Comparison of ENCODE assay signal across 8 cellular contexts in the genomic region with DNA sequence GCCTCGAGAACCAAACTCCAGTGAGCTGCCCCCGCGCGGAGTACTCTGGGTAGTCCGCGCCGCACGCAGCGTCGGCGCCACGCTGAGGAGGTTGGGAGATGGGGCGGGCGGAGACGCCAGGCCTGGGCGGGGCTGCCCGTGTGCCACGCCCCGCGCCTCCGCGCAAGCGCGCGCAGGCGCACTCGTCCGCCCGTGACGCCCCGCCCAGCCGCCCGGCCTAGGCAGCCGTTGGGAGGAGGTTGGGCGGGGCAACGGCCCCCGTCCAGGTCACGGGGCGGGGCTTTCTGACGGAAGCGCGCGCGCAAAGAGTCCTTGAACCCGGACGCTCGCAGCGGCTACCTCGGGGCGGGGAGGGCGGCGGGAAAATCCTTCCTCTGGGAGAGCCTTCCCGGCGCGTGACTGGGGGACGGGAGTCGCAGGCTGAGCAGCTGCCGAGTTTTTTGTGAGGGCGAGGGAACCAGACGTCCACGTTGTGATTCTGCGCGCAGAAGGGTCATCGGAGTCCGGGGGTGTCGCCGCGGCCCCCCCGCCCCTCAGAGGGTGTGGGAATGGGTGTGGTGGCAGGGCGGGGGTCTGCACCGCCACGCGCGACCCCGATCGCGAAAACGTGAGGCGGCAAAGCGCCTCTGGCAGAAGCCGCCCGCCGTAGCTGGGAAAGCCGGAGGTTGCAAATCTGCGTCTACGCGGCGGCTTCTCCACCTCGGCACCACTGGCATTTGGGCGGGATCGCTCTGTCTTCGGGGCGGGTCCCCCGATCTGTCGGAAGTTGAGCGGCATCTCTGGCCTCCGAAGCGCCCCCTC. TPM values are rescaled to one million over a fixed set of nuclear protein-coding genes. Genes with fewer than 3 reads are reported as not detected.
DNase-seq lines count a peak whose midpoint lies in the region; ATAC-seq and TF ChIP-seq lines count a peak whose summit lies in the region.

A gene with protein sequence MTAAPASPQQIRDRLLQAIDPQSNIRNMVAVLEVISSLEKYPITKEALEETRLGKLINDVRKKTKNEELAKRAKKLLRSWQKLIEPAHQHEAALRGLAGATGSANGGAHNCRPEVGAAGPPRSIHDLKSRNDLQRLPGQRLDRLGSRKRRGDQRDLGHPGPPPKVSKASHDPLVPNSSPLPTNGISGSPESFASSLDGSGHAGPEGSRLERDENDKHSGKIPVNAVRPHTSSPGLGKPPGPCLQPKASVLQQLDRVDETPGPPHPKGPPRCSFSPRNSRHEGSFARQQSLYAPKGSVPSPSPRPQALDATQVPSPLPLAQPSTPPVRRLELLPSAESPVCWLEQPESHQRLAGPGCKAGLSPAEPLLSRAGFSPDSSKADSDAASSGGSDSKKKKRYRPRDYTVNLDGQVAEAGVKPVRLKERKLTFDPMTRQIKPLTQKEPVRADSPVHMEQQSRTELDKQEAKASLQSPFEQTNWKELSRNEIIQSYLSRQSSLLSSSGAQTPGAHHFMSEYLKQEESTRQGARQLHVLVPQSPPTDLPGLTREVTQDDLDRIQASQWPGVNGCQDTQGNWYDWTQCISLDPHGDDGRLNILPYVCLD (minus strand): TSS at position 22 of the 801 bp plus-strand sequence. CDS start 261 bp downstream, outside the sequence.

- H3K9me3 ChIP-seq in T-helper 17 cell (ENCODE audit: control insufficient read depth, low read length, poor library complexity, severe bottlenecking) (no peaks in the 10 kb centered on the region), right atrium auricular region (no peaks in the 10 kb centered on the region), uterus (no peaks in the 10 kb centered on the region)

- peaks cover 4% of the 10 kb centered on the region for H3K36me3 Mint-ChIP-seq in T-helper 17 cell (ENCODE audit: low read depth)

- DNase-seq in NCI-H1694 (lab: John Stamatoyannopoulos, UW), result peak; percentile 80
- DNase-seq in T-helper 17 cell, result peak; percentile 93 to 96 (median 94)
- peak; percentile 95 for DNase-seq in right atrium auricular region (ENCODE audit: low spot score)
- peak; percentile 62 for DNase-seq in pulmonary artery endothelial cell (ENCODE audit: low read depth, low spot score)
- peak; percentile 93 to 95 for DNase-seq in uterus

- H3K36me3 ChIP-seq in right atrium auricular region (no peaks in the 10 kb centered on the region), uterus (no peaks in the 10 kb centered on the region)

- peak within 1 kb of the TSS; percentile 88 for H3K27ac Mint-ChIP-seq in T-helper 17 cell

- H3K4me3 ChIP-seq in right atrium auricular region (peak within 1 kb of the TSS; percentile 75 to 94), uterus (peak within 1 kb of the TSS; percentile 77 to 92)

- H3K27me3 Mint-ChIP-seq in T-helper 17 cell, result no peaks in the 10 kb centered on the region

- peaks cover 32% of the 10 kb centered on the region for H3K4me1 Mint-ChIP-seq in T-helper 17 cell

- TF ChIP-seq POLR2A in uterus (IDR thresholded peaks at IDR 0.05), result peak; percentile 67 to 85

- intact Hi-C loops in uterus (cut with DNase I; ENCODE audit: low total_unique reads), result loop anchor here (5.0 kb wide), 1 partner anchor 46 kb away; no protein-coding TSS in a partner anchor

- H3K4me1 ChIP-seq in right atrium auricular region (peaks cover 0 to 48% of the 10 kb centered on the region in 2 donors), uterus (peaks cover 0 to 7% of the 10 kb centered on the region in 2 donors)

- peak within 1 kb of the TSS; percentile 97 for H3K4me3 Mint-ChIP-seq in T-helper 17 cell

- H3K27me3 ChIP-seq in right atrium auricular region (no peaks in the 10 kb centered on the region), uterus (no peaks in the 10 kb centered on the region)

- H3K27ac ChIP-seq in angular gyrus (ENCODE audit: low read depth, low read length) (peak within 1 kb of the TSS; percentile 85), right atrium auricular region (peak within 1 kb of the TSS; percentile 99 to 100), uterus (peak within 1 kb of the TSS; percentile 91 to 94)

- TF ChIP-seq CTCF in right atrium auricular region (IDR thresholded peaks at IDR 0.05) (peak in 1 of 2 donors; percentile 34), uterus (IDR thresholded peaks at IDR 0.05) (peak in 3 of 4 experiments; percentile 5 to 54 (median 38))

- peak; percentile 90 for ATAC-seq in GM18498 (IDR thresholded peaks at IDR 0.05; ENCODE audit: unreplicated experiment)
- peak; percentile 74 for ATAC-seq in HG02884 (IDR thresholded peaks at IDR 0.05; ENCODE audit: unreplicated experiment)
- ATAC-seq in T-helper 17 cell, result peak; percentile 92

RNA-seq across cellular contexts. Expression of the gene that starts here (rescaled TPM):
- total RNA-seq in T-helper 17 cell, result 10 to 100 TPM; 36.4 to 41.8 TPM
- 1 to 10 TPM; 5.2 to 5.9 TPM for total RNA-seq in right atrium auricular region
- total RNA-seq in pulmonary artery endothelial cell, result 4.4 and 5.8 TPM in 2 replicates
- 10 to 100 TPM in 1 of 4 donors, 1 to 10 TPM in 3; 1.5 to 13.5 (median 3.6) TPM for total RNA-seq in uterus

Comparison
In these comparisons a context has a peak if more than half of its experiments do, and no peak if none do; other contexts are left out.
1. Peak in every context shown above with its lines: DNase-seq, ATAC-seq, H3K4me3 ChIP-seq and H3K27ac ChIP-seq.